8 cellular contexts compared by ENCODE assay signal in the genomic region with DNA sequence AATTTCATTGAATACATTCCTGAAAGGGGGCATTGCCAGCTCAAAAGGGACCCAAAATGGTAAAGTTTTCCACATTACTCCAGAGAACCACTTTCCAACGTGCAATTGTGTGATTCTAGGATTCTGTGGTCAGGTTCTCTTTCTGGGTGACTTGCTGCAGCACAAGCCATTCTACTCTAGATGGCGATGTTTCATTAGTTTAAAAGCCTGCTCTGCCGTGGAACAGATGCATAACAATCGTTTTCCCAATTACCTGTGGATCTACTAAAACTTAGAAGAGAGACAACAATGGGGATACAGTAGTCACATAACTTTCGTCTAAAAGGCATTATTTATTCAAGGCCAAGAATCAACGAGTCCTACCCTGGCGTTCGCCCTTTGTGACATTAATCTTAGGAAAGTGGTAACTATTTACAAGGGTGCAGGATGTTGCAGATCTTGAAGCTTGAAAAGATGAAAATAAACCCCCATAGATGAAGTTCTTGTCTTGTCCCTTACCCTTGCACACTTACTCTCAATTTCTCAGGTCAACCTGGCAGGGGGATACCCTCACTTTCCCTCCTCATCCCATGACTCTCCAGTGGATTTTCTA.
DNase-seq lines count a peak whose midpoint lies in the region; ATAC-seq and TF ChIP-seq lines count a peak whose summit lies in the region.

No MANE protein-coding gene starts in this region.

- intact Hi-C loops in psoas muscle (cut with DNase I) = loop anchor here (5.0 to 10.0 kb wide), 3 partner anchors 882 to 1119 kb away; a partner anchor contains a TSS

- H3K27me3 ChIP-seq in psoas muscle (ENCODE audit: insufficient read depth in 3 of 3, low read length in 2 of 3) = no peaks in the 10 kb centered on the region

- 15 to 19% (median 17%) methylated on average over 8 of the region's 8 CpGs for WGBS in psoas muscle, 3 donors

- ATAC-seq in GM21529 (IDR thresholded peaks at IDR 0.05; ENCODE audit: unreplicated experiment) = peak; percentile 61
- peak in 1 of 4 donors; percentile 54 for ATAC-seq in psoas muscle

- DNase-seq in DMS 273 (lab: John Stamatoyannopoulos, UW; ENCODE audit: unreplicated experiment) (peak; percentile 75), DMS 273 treated with DMSO at 0.1 percent for 48 hours (lab: John Stamatoyannopoulos, UW) (no peak), NCI-H1048 (lab: John Stamatoyannopoulos, UW) (peak; percentile 36), T1000 (lab: John Stamatoyannopoulos, UW) (peak; percentile 4), germinal center (ENCODE audit: low spot score) (peak; percentile 17), psoas muscle (no peak), NCI-H774 (lab: John Stamatoyannopoulos, UW) (no peak)

- no peaks in the 10 kb centered on the region for H3K4me1 ChIP-seq in psoas muscle

- no peaks in the 10 kb centered on the region for H3K36me3 ChIP-seq in psoas muscle (ENCODE audit: insufficient read depth in 1 of 2, low read depth in 1 of 2)

- TF ChIP-seq CTCF in psoas muscle (IDR thresholded peaks at IDR 0.05) = peak; percentile 59

- no peak overlapping the region for H3K27ac ChIP-seq in psoas muscle

- no peaks in the 10 kb centered on the region for H3K9me3 ChIP-seq in psoas muscle

- H3K4me3 ChIP-seq in psoas muscle = no peak overlapping the region

Comparison
In these comparisons a context has a peak if more than half of its experiments do, and no peak if none do; other contexts are left out.
1. DNase-seq: peak in DMS 273 (single experiment), NCI-H1048 (single experiment), T1000 (single experiment) and germinal center (single experiment); none in DMS 273 treated with DMSO at 0.1 percent for 48 hours (single experiment), psoas muscle (0 of 2) and NCI-H774 (single experiment).